ENCODE assay signal across 8 cellular contexts in the genomic region with DNA sequence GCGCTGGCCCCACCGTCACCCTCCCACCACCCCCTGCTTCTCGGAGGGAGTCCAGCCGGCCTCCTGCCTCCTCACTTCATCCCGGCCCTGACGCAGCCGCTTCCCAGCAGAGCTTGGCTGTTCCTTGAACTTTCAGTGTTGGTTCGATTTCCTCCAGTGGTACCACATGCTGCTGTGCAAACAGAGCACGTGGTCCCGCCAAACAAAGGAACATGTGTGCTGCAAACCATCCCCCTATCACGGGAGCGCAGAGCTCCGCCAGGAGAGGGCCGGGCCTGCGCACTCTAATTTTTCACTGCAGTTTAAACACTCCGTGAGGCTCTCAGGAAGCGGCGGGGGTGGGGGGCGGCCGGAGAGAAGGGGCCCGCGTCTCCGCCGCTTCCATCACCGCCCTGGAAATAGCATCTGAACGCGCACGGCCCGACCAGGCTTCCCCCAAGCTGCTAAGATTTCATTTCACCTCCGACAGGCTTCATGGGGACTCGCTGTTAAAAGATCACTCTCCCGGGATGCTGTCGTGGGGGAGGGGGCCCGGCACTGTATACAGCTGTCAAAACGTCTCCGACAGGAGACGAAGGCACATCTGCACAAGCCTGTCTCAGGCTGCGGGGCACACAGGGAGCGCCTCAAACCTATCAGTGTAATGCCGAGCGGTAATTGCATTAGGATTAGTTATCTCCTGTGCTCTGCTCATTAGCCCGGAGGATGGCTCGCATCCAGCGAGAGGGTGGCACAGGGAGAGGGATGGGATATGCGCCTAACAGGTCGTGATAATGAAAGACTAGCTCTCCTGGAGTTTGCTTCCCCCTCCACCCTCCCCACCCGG.
A peak's percentile ranks its signal among the peaks of the same experiment; 100 is the strongest.
DNase-seq lines count a peak whose midpoint lies in the region; ATAC-seq and TF ChIP-seq lines count a peak whose summit lies in the region.

No MANE protein-coding gene starts in this region.

- intact Hi-C loops in body of pancreas (cut with DNase I): no loop called here

- no peaks in the 10 kb centered on the region for H3K27me3 ChIP-seq in body of pancreas

- peak in 2 of 7 experiments; percentile 8 to 19 for TF ChIP-seq CTCF in body of pancreas (IDR thresholded peaks at IDR 0.05)

- peak overlapping the region; percentile 80 to 88 (median 84) for H3K27ac ChIP-seq in body of pancreas

- H3K36me3 ChIP-seq in body of pancreas (replicated peaks in 1 of 2; ENCODE audit: insufficient read depth in 1 of 2, low read depth in 2 of 2): no peaks in the 10 kb centered on the region

- H3K4me3 ChIP-seq in body of pancreas: no peak overlapping the region

- peaks cover 13% of the 10 kb centered on the region for H3K4me1 ChIP-seq in body of pancreas

- ATAC-seq in body of pancreas (peak; percentile 92), GM18867 (IDR thresholded peaks at IDR 0.05; ENCODE audit: unreplicated experiment) (no peak), GM21423 (IDR thresholded peaks at IDR 0.05; ENCODE audit: unreplicated experiment) (no peak), GM21381 (IDR thresholded peaks at IDR 0.05; ENCODE audit: unreplicated experiment) (no peak)

- TF ChIP-seq POLR2A in body of pancreas (IDR thresholded peaks at IDR 0.05): peak; percentile 30 to 85 (median 83)

- no peaks in the 10 kb centered on the region for H3K9me3 ChIP-seq in body of pancreas

- WGBS in body of pancreas, 2 donors: 2 to 3% methylated on average over 25 to 47 of the region's 47 CpGs

- DNase-seq in C1 segment of cervical spinal cord (lab: John Stamatoyannopoulos, UW) (peak; percentile 31 to 98 (median 93)), NCI-H1436 treated with DMSO at 0.1 percent for 48 hours (lab: John Stamatoyannopoulos, UW) (peak; percentile 7), body of pancreas (peak; percentile 70 to 90 (median 81)), iPS DF 19.7 (ENCODE audit: low read depth, low spot score) (peak; percentile 78), pulmonary artery endothelial cell (ENCODE audit: low read depth, low spot score) (peak; percentile 80)

Comparison
In these comparisons a context has a peak if more than half of its experiments do, and no peak if none do; other contexts are left out.
1. DNase-seq: peak in every context shown above with its lines; median percentile 93 in C1 segment of cervical spinal cord; 81 in body of pancreas; 80 in pulmonary artery endothelial cell; 78 in iPS DF 19.7; 7 in NCI-H1436 treated with DMSO at 0.1 percent for 48 hours.